ENCODE assay signal across 8 cellular contexts in the genomic region with DNA sequence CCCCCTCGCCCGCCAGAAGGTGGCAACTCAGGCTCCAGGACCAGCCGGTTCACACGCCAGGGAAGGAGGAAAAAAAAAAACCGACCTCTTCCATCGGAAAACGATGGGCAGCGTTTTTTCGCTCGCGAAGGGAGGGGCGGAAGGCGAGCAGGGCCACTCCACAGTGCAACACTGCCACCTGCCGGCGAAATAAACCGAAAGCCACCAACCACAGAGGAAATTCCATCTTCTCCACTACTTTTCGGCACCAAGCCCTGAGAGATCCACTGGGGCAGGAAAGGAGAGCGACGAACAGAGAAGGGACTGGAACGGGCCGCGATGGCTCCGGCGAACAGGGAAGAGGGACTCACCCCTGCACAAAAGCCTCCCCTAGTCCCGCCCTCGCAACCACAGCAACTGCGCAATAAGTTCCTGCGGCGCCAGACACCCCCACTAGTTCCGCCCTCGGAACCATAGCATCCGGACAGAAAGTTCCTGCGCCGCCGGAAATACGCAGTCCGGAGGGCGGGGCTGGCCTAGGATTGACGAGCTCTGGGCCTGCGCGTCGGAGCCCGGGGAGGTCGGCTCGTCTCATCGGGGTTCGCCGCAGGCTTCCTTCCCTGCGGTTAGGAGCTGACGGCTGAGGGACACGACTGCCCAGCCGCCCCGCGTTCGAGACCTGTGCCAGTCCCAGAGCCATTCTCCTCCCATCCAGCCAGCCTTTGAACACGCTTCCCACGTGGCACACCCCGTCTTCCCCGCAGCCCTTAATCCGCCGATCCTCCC. TPM values are rescaled to one million over a fixed set of nuclear protein-coding genes. Genes with fewer than 3 reads are reported as not detected.
DNase-seq lines count a peak whose midpoint lies in the region; ATAC-seq and TF ChIP-seq lines count a peak whose summit lies in the region.

No MANE protein-coding gene starts in this region.

- peak overlapping the region; percentile 97 for H3K27ac ChIP-seq in CD8-positive, alpha-beta T cell (ENCODE audit: low read depth, low read length)

- ATAC-seq in CD8-positive, alpha-beta T cell: peak; percentile 95
- ATAC-seq in GM19438 (IDR thresholded peaks at IDR 0.05; ENCODE audit: low read depth, unreplicated experiment) (peak; percentile 95), HG03571 (IDR thresholded peaks at IDR 0.05; ENCODE audit: unreplicated experiment) (peak; percentile 89)

- no peaks in the 10 kb centered on the region for H3K9me3 ChIP-seq in CD8-positive, alpha-beta T cell (ENCODE audit: low read length)

- no peak for TF ChIP-seq POLR2A in lower leg skin (IDR thresholded peaks at IDR 0.05)

- peaks cover 6% of the 10 kb centered on the region for H3K4me1 Mint-ChIP-seq in CD8-positive, alpha-beta T cell (ENCODE audit: low read depth)

- peak; percentile 76 to 99 (median 87) for DNase-seq in CD8-positive, alpha-beta T cell
- DNase-seq in NCI-H748 treated with DMSO at 0.1 percent for 48 hours (lab: John Stamatoyannopoulos, UW) (peak; percentile 83), dermis microvascular lymphatic vessel endothelial cell (ENCODE audit: low read depth in 2 of 2) (peak; percentile 90 to 93), lower leg skin (ENCODE audit: low spot score in 2 of 2) (peak; percentile 89 to 99)
- peak; percentile 84 to 85 for DNase-seq in activated CD4-positive, alpha-beta T cell treated with anti-CD3 and anti-CD28 coated beads, Interleukin-2, amount 50 U/mL, for 4 hours
- DNase-seq in stimulated activated CD4-positive, alpha-beta T cell treated with anti-CD3 and anti-CD28 coated beads, Interleukin-4, amount 100 ng/mL, for 48 hours (ENCODE audit: low read depth in 2 of 2): peak; percentile 84 to 86

- TF ChIP-seq CTCF in CD8-positive, alpha-beta T cell (IDR thresholded peaks at IDR 0.05): peak; percentile 68
- peak in 1 of 3 donors; percentile 73 for TF ChIP-seq CTCF in lower leg skin (IDR thresholded peaks at IDR 0.05)

- CTCF ChIA-PET in CD8-positive, alpha-beta T cell (lab: Charles Lee): no interaction called here

- H3K9me3 Mint-ChIP-seq in CD8-positive, alpha-beta T cell: no peaks in the 10 kb centered on the region

- H3K36me3 Mint-ChIP-seq in CD8-positive, alpha-beta T cell: peaks cover 5% of the 10 kb centered on the region

- H3K36me3 ChIP-seq in CD8-positive, alpha-beta T cell (ENCODE audit: insufficient read depth, low read length): no peaks in the 10 kb centered on the region

- no peaks in the 10 kb centered on the region for H3K27me3 ChIP-seq in CD8-positive, alpha-beta T cell (ENCODE audit: insufficient read depth, low read length)

- H3K4me3 ChIP-seq in CD8-positive, alpha-beta T cell (ENCODE audit: low read depth, low read length): peak overlapping the region; percentile 88
- H3K4me3 ChIP-seq in lower leg skin (ENCODE audit: low read depth, poor library complexity, severe bottlenecking): peak overlapping the region; percentile 43

- intact Hi-C loops in CD8-positive, alpha-beta T cell (cut with DNase I, micrococcal nuclease): no loop called here
- intact Hi-C loops in lower leg skin (cut with DNase I; ENCODE audit: low total_unique reads): no loop called here

- peak overlapping the region; percentile 92 for H3K4me3 Mint-ChIP-seq in CD8-positive, alpha-beta T cell

- peaks cover 3% of the 10 kb centered on the region for H3K4me1 ChIP-seq in CD8-positive, alpha-beta T cell (ENCODE audit: insufficient read depth, low read length)

- POLR2A ChIA-PET in CD8-positive, alpha-beta T cell (lab: Charles Lee): no interaction called here

- WGBS in lower leg skin, 2 donors: 0 to 1% methylated on average over 21 to 53 of the region's 61 CpGs

- no peaks in the 10 kb centered on the region for H3K27me3 Mint-ChIP-seq in CD8-positive, alpha-beta T cell (ENCODE audit: low read depth)

- H3K27ac Mint-ChIP-seq in CD8-positive, alpha-beta T cell: peak overlapping the region; percentile 99

RNA-seq across cellular contexts. Expression of a gene that starts 23.4 kb away (rescaled TPM):
- total RNA-seq in CD8-positive, alpha-beta T cell: 10 to 100 TPM in 1 of 2 experiments, 1 to 10 TPM in 1; 9.7 to 11.4 TPM
- total RNA-seq in dermis microvascular lymphatic vessel endothelial cell (4.9 and 5.3 TPM in 2 replicates), lower leg skin (10 to 100 TPM; 12.7 to 19.1 (median 16.5) TPM)

RNA-seq across cellular contexts. Expression of a gene that starts 37.8 kb away (rescaled TPM):
- 1 to 10 TPM; 8.4 to 8.8 TPM for total RNA-seq in CD8-positive, alpha-beta T cell
- total RNA-seq in dermis microvascular lymphatic vessel endothelial cell: 3.6 and 7.6 TPM in 2 replicates
- total RNA-seq in lower leg skin: 10 to 100 TPM; 42.6 to 50.9 (median 44.6) TPM

Comparison
In these comparisons a context has a peak if more than half of its experiments do, and no peak if none do; other contexts are left out.
1. Peak in every context shown above with its lines: DNase-seq, ATAC-seq, H3K4me3 ChIP-seq and H3K27ac ChIP-seq.